Comparison of ENCODE assay signal across 9 cellular contexts in genomic region chr11:47393163-47394049, GRCh38. TPM values are rescaled to one million over a fixed set of nuclear protein-coding genes. Genes with fewer than 3 reads are reported as not detected.
DNase-seq lines count a peak whose midpoint lies in the region; ATAC-seq, FAIRE-seq and TF ChIP-seq lines count a peak whose summit lies in the region.
"Had no signal": no experiment of that assay in that cellular context is flagged by ENCODE, and none has a peak within 500 bp of the region (broad histone marks: within the 10 kb centered on the region; RNA-seq: fewer than 3 reads in every experiment).

No MANE protein-coding gene starts in this region.

- no peaks in the 10 kb centered on the region for H3K27me3 Mint-ChIP-seq in activated CD8-positive, alpha-beta T cell treated with anti-CD3 and anti-CD28 coated beads, Interleukin-2, amount 10 ng/mL, durations not matched to agents 7 days and 5 days (ENCODE audit: low read depth)
- H3K27me3 Mint-ChIP-seq in stimulated activated naive B cell treated with anti-CD40 and anti-IgM and Interleukin-4, amounts not matched to agents 10 μg/mL and 1 μg/mL and 100 μg/mL, for 72 hours: no peaks in the 10 kb centered on the region
- H3K27me3 Mint-ChIP-seq: brain had no signal

- peaks cover 6% of the 10 kb centered on the region for H3K9me1 ChIP-seq in IMR-90 (ENCODE audit: insufficient read depth, low read length)

- peak overlapping the region; percentile 63; the same call in 1 of the 2 replicates for H3K23ac ChIP-seq in IMR-90 (ENCODE audit: low read depth, low read length)

- peak overlapping the region; percentile 93 for H3K27ac Mint-ChIP-seq in activated CD8-positive, alpha-beta T cell treated with anti-CD3 and anti-CD28 coated beads, Interleukin-2, amount 10 ng/mL, durations not matched to agents 7 days and 5 days
- H3K27ac Mint-ChIP-seq in stimulated activated naive B cell treated with anti-CD40 and anti-IgM and Interleukin-4, amounts not matched to agents 10 μg/mL and 1 μg/mL and 100 μg/mL, for 72 hours: peak overlapping the region; percentile 98

- H3K4me3 Mint-ChIP-seq in activated CD8-positive, alpha-beta T cell treated with anti-CD3 and anti-CD28 coated beads, Interleukin-2, amount 10 ng/mL, durations not matched to agents 7 days and 5 days: no peak overlapping the region
- peak overlapping the region; percentile 25 to 60 for H3K4me3 Mint-ChIP-seq in stimulated activated naive B cell treated with anti-CD40 and anti-IgM and Interleukin-4, amounts not matched to agents 10 μg/mL and 1 μg/mL and 100 μg/mL, for 72 hours
- H3K4me3 Mint-ChIP-seq: brain had no signal

- BruUV-seq in IMR-90 (replicated peaks; lab: Mats Ljungman, UMichigan): no TSS peak

- H2AFZ ChIP-seq in IMR-90 (replicated peaks; ENCODE audit: low read length, poor library complexity): peak overlapping the region; percentile 87

- CTCF ChIA-PET in IMR-90 (lab: Yijun Ruan, JAX): interaction anchor here (1.3 kb wide), 1 partner anchor 19 kb away, joined by 3 read pairs; no protein-coding TSS in a partner anchor
- CTCF ChIA-PET in activated CD8-positive, alpha-beta T cell treated with anti-CD3 and anti-CD28 coated beads, Interleukin-2, amount 10 ng/mL, durations not matched to agents 7 days and 5 days (lab: Charles Lee): interaction anchor here (1.2 to 3.3 kb wide), 4 partner anchors 14 to 217 kb away, joined by 4 to 22 read pairs (median 12); partner anchors contain the start of gene ARFGAP2

- DNase-seq in IMR-90 (peak; percentile 88), right atrium auricular region (ENCODE audit: low spot score) (no peak), SK-N-DZ (ENCODE audit: low spot score) (no peak), HPDE6-E6E7 (ENCODE audit: extremely low spot score) (no peak), urothelium cell line (ENCODE audit: low spot score) (no peak)
- DNase-seq in activated CD8-positive, alpha-beta T cell treated with anti-CD3 and anti-CD28 coated beads, Interleukin-2, amount 10 ng/mL, durations not matched to agents 7 days and 5 days: no peak
- DNase-seq in stimulated activated naive B cell treated with anti-CD40 and anti-IgM and Interleukin-4, amounts not matched to agents 10 μg/mL and 1 μg/mL and 100 μg/mL, for 72 hours: no peak

- no peaks in the 10 kb centered on the region for H4K20me1 ChIP-seq in IMR-90 (ENCODE audit: insufficient read depth, low read length)

- H2BK5ac ChIP-seq in IMR-90 (ENCODE audit: low read depth, low read length, poor library complexity, severe bottlenecking): peak overlapping the region; percentile 59

- H3K27me3 ChIP-seq in IMR-90 (ENCODE audit: control insufficient read depth, insufficient read depth, low read length): no peaks in the 10 kb centered on the region
- no peaks in the 10 kb centered on the region for H3K27me3 ChIP-seq in right atrium auricular region

- TF ChIP-seq RAD21 in IMR-90 (IDR thresholded peaks at IDR 0.05; ENCODE audit: low read length): no peak

- H3K4ac ChIP-seq in IMR-90 (ENCODE audit: low read depth, low read length): peak overlapping the region; percentile 90

- H3K9me3 ChIP-seq in IMR-90 (ENCODE audit: control insufficient read depth, insufficient read depth, low read length): no peaks in the 10 kb centered on the region
- no peaks in the 10 kb centered on the region for H3K9me3 ChIP-seq in right atrium auricular region

- H3K4me3 ChIP-seq in IMR-90 (ENCODE audit: insufficient read depth, low read depth, low read length) (no peak overlapping the region), right atrium auricular region (no peak overlapping the region)

- H4K91ac ChIP-seq in IMR-90 (ENCODE audit: insufficient read depth, low read depth, low read length): peak overlapping the region; percentile 58

- no peak overlapping the region for H3K9ac ChIP-seq in IMR-90 (ENCODE audit: low read depth, low read length)

- H3K4me1 Mint-ChIP-seq in activated CD8-positive, alpha-beta T cell treated with anti-CD3 and anti-CD28 coated beads, Interleukin-2, amount 10 ng/mL, durations not matched to agents 7 days and 5 days (ENCODE audit: low read depth): peaks cover 49% of the 10 kb centered on the region
- H3K4me1 Mint-ChIP-seq in stimulated activated naive B cell treated with anti-CD40 and anti-IgM and Interleukin-4, amounts not matched to agents 10 μg/mL and 1 μg/mL and 100 μg/mL, for 72 hours: peaks cover 50 to 84% of the 10 kb centered on the region in 2 donors

- peak overlapping the region; percentile 64; the same call in 2 of the 3 replicates for H2BK15ac ChIP-seq in IMR-90 (ENCODE audit: low read depth, low read length)

- no peaks in the 10 kb centered on the region for H3K36me3 Mint-ChIP-seq in activated CD8-positive, alpha-beta T cell treated with anti-CD3 and anti-CD28 coated beads, Interleukin-2, amount 10 ng/mL, durations not matched to agents 7 days and 5 days (ENCODE audit: low read depth)
- no peaks in the 10 kb centered on the region for H3K36me3 Mint-ChIP-seq in stimulated activated naive B cell treated with anti-CD40 and anti-IgM and Interleukin-4, amounts not matched to agents 10 μg/mL and 1 μg/mL and 100 μg/mL, for 72 hours
- H3K36me3 Mint-ChIP-seq: brain had no signal

- no peak for TF ChIP-seq POLR2A in IMR-90 (IDR thresholded peaks at IDR 0.05; ENCODE audit: low read depth, low read length)

- H2AK5ac ChIP-seq in IMR-90 (ENCODE audit: low read depth, low read length): peak overlapping the region; percentile 93; the same call in 1 of the 2 replicates

- H3K56ac ChIP-seq in IMR-90 (ENCODE audit: extremely low read depth, insufficient read depth, low read length): no peak overlapping the region

- peak overlapping the region; percentile 71 for H2BK20ac ChIP-seq in IMR-90 (ENCODE audit: low read depth, low read length)

- peak overlapping the region; percentile 41 for H3K4me2 ChIP-seq in IMR-90 (ENCODE audit: low read depth, low read length)

- H3K4me1 ChIP-seq in IMR-90 (ENCODE audit: control insufficient read depth, insufficient read depth, low read length) (peaks cover 9% of the 10 kb centered on the region), right atrium auricular region (peaks cover 0 to 21% of the 10 kb centered on the region in 2 donors)

- H3K27ac ChIP-seq in IMR-90 (ENCODE audit: insufficient read depth, low read length) (peak overlapping the region; percentile 66), right atrium auricular region (peak overlapping the region; percentile 56 to 84)

- ATAC-seq in IMR-90 (ENCODE audit: low read depth): peak; percentile 91
- ATAC-seq in activated CD8-positive, alpha-beta T cell treated with anti-CD3 and anti-CD28 coated beads, Interleukin-2, amount 10 ng/mL, durations not matched to agents 7 days and 5 days: no peak
- peak; percentile 10 to 14 for ATAC-seq in stimulated activated naive B cell treated with anti-CD40 and anti-IgM and Interleukin-4, amounts not matched to agents 10 μg/mL and 1 μg/mL and 100 μg/mL, for 72 hours (replicated peaks)
- no peak for ATAC-seq in HG03196 (IDR thresholded peaks at IDR 0.05; ENCODE audit: unreplicated experiment)

- no peaks in the 10 kb centered on the region for H3K79me1 ChIP-seq in IMR-90 (ENCODE audit: low read depth in 1 of 2, low read length in 2 of 2)

- intact Hi-C loops in IMR-90 (cut with micrococcal nuclease): no loop called here

- dilution Hi-C loops in IMR-90 (cut with HindIII; ENCODE audit: low sequenced_read_pairs, unreplicated experiment): no loop called here

- H4K8ac ChIP-seq in IMR-90 (ENCODE audit: low read depth in 2 of 2, low read length in 2 of 2): peak overlapping the region; percentile 61 to 91; a peak in 3 of 4 replicates

- no peaks in the 10 kb centered on the region for H3K36me3 ChIP-seq in IMR-90 (ENCODE audit: control insufficient read depth, insufficient read depth, low read length)
- H3K36me3 ChIP-seq in right atrium auricular region: no peaks in the 10 kb centered on the region

- no peaks in the 10 kb centered on the region for H3K9me3 Mint-ChIP-seq in activated CD8-positive, alpha-beta T cell treated with anti-CD3 and anti-CD28 coated beads, Interleukin-2, amount 10 ng/mL, durations not matched to agents 7 days and 5 days (ENCODE audit: insufficient read depth)
- no peaks in the 10 kb centered on the region for H3K9me3 Mint-ChIP-seq in stimulated activated naive B cell treated with anti-CD40 and anti-IgM and Interleukin-4, amounts not matched to agents 10 μg/mL and 1 μg/mL and 100 μg/mL, for 72 hours
- H3K9me3 Mint-ChIP-seq: brain had no signal

- peak overlapping the region; percentile 48 for H3K18ac ChIP-seq in IMR-90 (ENCODE audit: low read depth, low read length)

- FAIRE-seq in urothelium cell line (lab: Jason Lieb, UNC): no peak

- POLR2A ChIA-PET in IMR-90 (lab: Charles Lee; ENCODE audit: unreplicated experiment): interaction anchor here (0.5 kb wide), 1 partner anchor 18 kb away, joined by 3 read pairs; no protein-coding TSS in a partner anchor
- POLR2A ChIA-PET in activated CD8-positive, alpha-beta T cell treated with anti-CD3 and anti-CD28 coated beads, Interleukin-2, amount 10 ng/mL, durations not matched to agents 7 days and 5 days (lab: Charles Lee): interaction anchor here (1.0 to 1.4 kb wide), 2 partner anchors 15 to 33 kb away, joined by 4 to 5 read pairs; partner anchors contain the start of genes PSMC3 and SLC39A13

- WGBS in IMR-90 (ENCODE audit: extremely low coverage in 2 of 2, insufficient read length in 1 of 2), 2 experiments: 37% methylated on average over 7 of the region's 20 CpGs; no CpG with 5 or more reads in 1 of the 2 experiments

- peak overlapping the region; percentile 77 for H2AK9ac ChIP-seq in IMR-90 (replicated peaks; ENCODE audit: low read depth, low read length, poor library complexity)

- no peak for TF ChIP-seq CTCF in IMR-90 (conservative IDR thresholded peaks at IDR 0.05; ENCODE audit: low read depth, low read length)
- no peak for TF ChIP-seq CTCF in right atrium auricular region (IDR thresholded peaks at IDR 0.05)

- H2BK120ac ChIP-seq in IMR-90 (ENCODE audit: low read depth, low read length): peak overlapping the region; percentile 84

- H4K5ac ChIP-seq in IMR-90 (ENCODE audit: low read depth, low read length): peak overlapping the region; percentile 38

- peak overlapping the region; percentile 85 for H3K14ac ChIP-seq in IMR-90 (replicated peaks; ENCODE audit: low read depth, low read length)

- in situ Hi-C loops in IMR-90 (cut with MboI; ENCODE audit: low sequenced_read_pairs): no loop called here

RNA-seq across cellular contexts. Expression of gene SLC39A13, which starts 15.0 kb away (rescaled TPM):
- total RNA-seq in IMR-90 (2012; rRNA removed): 29.2 and 32.4 TPM in 2 replicates
- 144 and 164 TPM in 2 replicates for polyA plus RNA-seq in IMR-90 (2012; rRNA removed)
- polyA plus RNA-seq in IMR-90 (2012; cell fraction: cytosol; rRNA removed): 96.1 and 190 TPM in 2 replicates
- polyA plus RNA-seq in IMR-90 (2012; cell fraction: nucleus; rRNA removed; ENCODE audit: low replicate concordance): 451 and 1,131 TPM in 2 replicates
- 10 to 100 TPM; 19.2 to 20.0 TPM for total RNA-seq in activated CD8-positive, alpha-beta T cell treated with anti-CD3 and anti-CD28 coated beads, Interleukin-2, amount 10 ng/mL, durations not matched to agents 7 days and 5 days
- 10 to 100 TPM; 78.4 to 79.8 TPM for total RNA-seq in right atrium auricular region
- polyA plus RNA-seq in SK-N-DZ (2014; cell fraction: cytosol; rRNA removed): 27.2 and 37.3 TPM in 2 replicates
- 82.3 and 117 TPM in 2 replicates for polyA plus RNA-seq in SK-N-DZ (2014; cell fraction: nucleus; rRNA removed)

RNA-seq across cellular contexts. Expression of gene SPI1, which starts 15.1 kb away (rescaled TPM):
- total RNA-seq in IMR-90 (2012; rRNA removed) (not detected in 2 replicates), right atrium auricular region (10 to 100 TPM in 1 of 2 donors, 1 to 10 TPM in 1; 7.5 to 23.1 TPM)
- not detected in 2 replicates for polyA plus RNA-seq in IMR-90 (2012; rRNA removed)
- 0.03 TPM in 1 of 2 replicates, not detected in the other for polyA plus RNA-seq in IMR-90 (2012; cell fraction: cytosol; rRNA removed)
- polyA plus RNA-seq in IMR-90 (2012; cell fraction: nucleus; rRNA removed; ENCODE audit: low replicate concordance): not detected in 2 replicates
- not detected for total RNA-seq in activated CD8-positive, alpha-beta T cell treated with anti-CD3 and anti-CD28 coated beads, Interleukin-2, amount 10 ng/mL, durations not matched to agents 7 days and 5 days
- polyA plus RNA-seq in SK-N-DZ (2014; cell fraction: cytosol; rRNA removed): 0.29 and 0.31 TPM in 2 replicates
- not detected in 2 replicates for polyA plus RNA-seq in SK-N-DZ (2014; cell fraction: nucleus; rRNA removed)

RNA-seq across cellular contexts. Expression of gene PSMC3, which starts 32.8 kb away (rescaled TPM):
- total RNA-seq in IMR-90 (2012; rRNA removed): 238 and 484 TPM in 2 replicates
- 253 TPM in 2 replicates for polyA plus RNA-seq in IMR-90 (2012; rRNA removed)
- 146 and 163 TPM in 2 replicates for polyA plus RNA-seq in IMR-90 (2012; cell fraction: cytosol; rRNA removed)
- polyA plus RNA-seq in IMR-90 (2012; cell fraction: nucleus; rRNA removed; ENCODE audit: low replicate concordance): 79.5 and 128 TPM in 2 replicates
- total RNA-seq in activated CD8-positive, alpha-beta T cell treated with anti-CD3 and anti-CD28 coated beads, Interleukin-2, amount 10 ng/mL, durations not matched to agents 7 days and 5 days: 100 to 1,000 TPM; 179 TPM
- 100 to 1,000 TPM; 130 to 177 TPM for total RNA-seq in right atrium auricular region
- polyA plus RNA-seq in SK-N-DZ (2014; cell fraction: cytosol; rRNA removed): 322 and 344 TPM in 2 replicates
- 120 and 171 TPM in 2 replicates for polyA plus RNA-seq in SK-N-DZ (2014; cell fraction: nucleus; rRNA removed)

RNA-seq across cellular contexts. Expression of gene MYBPC3, which starts 40.9 kb away (rescaled TPM):
- total RNA-seq in IMR-90 (2012; rRNA removed) (not detected in 2 replicates), right atrium auricular region (1,000 to 10,000 TPM in 1 of 2 donors, 100 to 1,000 TPM in 1; 797 to 1,210 TPM)
- polyA plus RNA-seq in IMR-90 (2012; rRNA removed): not detected in 2 replicates
- polyA plus RNA-seq in IMR-90 (2012; cell fraction: cytosol; rRNA removed): not detected in 2 replicates
- polyA plus RNA-seq in IMR-90 (2012; cell fraction: nucleus; rRNA removed; ENCODE audit: low replicate concordance): not detected in 2 replicates
- not detected for total RNA-seq in activated CD8-positive, alpha-beta T cell treated with anti-CD3 and anti-CD28 coated beads, Interleukin-2, amount 10 ng/mL, durations not matched to agents 7 days and 5 days
- not detected in 2 replicates for polyA plus RNA-seq in SK-N-DZ (2014; cell fraction: cytosol; rRNA removed)
- 0.40 and 0.79 TPM in 2 replicates for polyA plus RNA-seq in SK-N-DZ (2014; cell fraction: nucleus; rRNA removed)

RNA-seq across cellular contexts. Expression of gene RAPSN, which starts 55.5 kb away (rescaled TPM):
- total RNA-seq in IMR-90 (2012; rRNA removed) (not detected in 2 replicates), right atrium auricular region (not detected)
- polyA plus RNA-seq in IMR-90 (2012; rRNA removed): 0.03 and 0.09 TPM in 2 replicates
- 0.03 and 0.08 TPM in 2 replicates for polyA plus RNA-seq in IMR-90 (2012; cell fraction: cytosol; rRNA removed)
- polyA plus RNA-seq in IMR-90 (2012; cell fraction: nucleus; rRNA removed; ENCODE audit: low replicate concordance): 0.19 and 0.51 TPM in 2 replicates
- total RNA-seq in activated CD8-positive, alpha-beta T cell treated with anti-CD3 and anti-CD28 coated beads, Interleukin-2, amount 10 ng/mL, durations not matched to agents 7 days and 5 days: 1 to 10 TPM in 1 of 2 experiments, under 1 TPM in 1; 0.45 to 1.2 TPM
- 0.28 and 1.2 TPM in 2 replicates for polyA plus RNA-seq in SK-N-DZ (2014; cell fraction: cytosol; rRNA removed)
- 0.31 TPM in 1 of 2 replicates, not detected in the other for polyA plus RNA-seq in SK-N-DZ (2014; cell fraction: nucleus; rRNA removed)

Comparison
In these comparisons a context has a peak if more than half of its experiments do, and no peak if none do; other contexts are left out.
1. ATAC-seq: peak in IMR-90 (single experiment) and stimulated activated naive B cell treated with anti-CD40 and anti-IgM and Interleukin-4, amounts not matched to agents 10 μg/mL and 1 μg/mL and 100 μg/mL, for 72 hours (2 of 2); none in activated CD8-positive, alpha-beta T cell treated with anti-CD3 and anti-CD28 coated beads, Interleukin-2, amount 10 ng/mL, durations not matched to agents 7 days and 5 days (single experiment) and HG03196 (single experiment).